In the genomic region with DNA sequence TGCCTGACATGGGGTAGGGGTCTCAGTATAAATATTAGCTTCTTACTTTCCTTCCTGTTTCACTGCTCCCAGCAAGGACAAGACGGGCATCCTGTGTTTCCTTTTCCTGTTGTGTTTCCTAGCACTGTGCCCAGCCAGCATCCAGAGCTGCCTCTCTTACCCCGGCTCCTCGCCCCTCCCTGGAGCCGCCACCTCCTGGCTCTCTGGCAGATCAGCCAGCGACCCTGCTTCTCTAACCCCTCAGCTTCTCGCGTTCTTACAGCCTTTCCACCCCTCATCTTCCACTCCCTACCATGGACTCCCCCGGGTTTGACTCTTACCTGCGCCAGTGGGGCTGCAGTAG, we compare ENCODE assay signal across 11 cellular contexts. TPM values are rescaled to one million over a fixed set of nuclear protein-coding genes. Genes with fewer than 3 reads are reported as not detected.
DNase-seq lines count a peak whose midpoint lies in the region; ATAC-seq and TF ChIP-seq lines count a peak whose summit lies in the region.
"Had no signal": no experiment of that assay in that cellular context is flagged by ENCODE, and none has a peak within 500 bp of the region (broad histone marks: within the 10 kb centered on the region; RNA-seq: fewer than 3 reads in every experiment).

No MANE protein-coding gene starts in this region.

- H3K4me1 Mint-ChIP-seq in CD4-positive, alpha-beta T cell (ENCODE audit: low read depth): peaks cover 78% of the 10 kb centered on the region

- peak overlapping the region; percentile 23 for H3K4me3 Mint-ChIP-seq in CD4-positive, alpha-beta T cell
- H3K4me3 Mint-ChIP-seq: neural crest cell had no signal

- no peak for TF ChIP-seq CTCF in CD4-positive, alpha-beta T cell (IDR thresholded peaks at IDR 0.05)
- TF ChIP-seq CTCF in SK-N-SH (IDR thresholded peaks at IDR 0.05) (no peak), dorsolateral prefrontal cortex (IDR thresholded peaks at IDR 0.05 in 54 of 56, conservative IDR thresholded peaks at IDR 0.05 in 2 of 56; ENCODE audit: low read depth in 1 of 56, partially characterized antibody in 56 of 56) (peak in 2 of 56 donors; percentile 2 to 4), prostate gland (IDR thresholded peaks at IDR 0.05) (no peak)

- no peaks in the 10 kb centered on the region for H3F3A ChIP-seq in SK-N-SH (replicated peaks; ENCODE audit: insufficient read depth)

- TF ChIP-seq POLR2A in prostate gland (IDR thresholded peaks at IDR 0.05): no peak

- TF ChIP-seq RAD21 in SK-N-SH (IDR thresholded peaks at IDR 0.05; ENCODE audit: low read length): no peak

- WGBS in SK-N-SH (ENCODE audit: low lambda C conversion rate): 90% methylated on average over 9 of the region's 9 CpGs
- 47% methylated on average over 9 of the region's 9 CpGs for WGBS in prostate gland

- peaks cover 84% of the 10 kb centered on the region for H3K79me2 ChIP-seq in SK-N-SH (ENCODE audit: insufficient read depth)

- H3K27me3 ChIP-seq in CD4-positive, alpha-beta T cell (ENCODE audit: control insufficient read depth, insufficient read depth, low read length): no peaks in the 10 kb centered on the region
- H3K27me3 ChIP-seq in SK-N-SH (ENCODE audit: insufficient read depth) (no peaks in the 10 kb centered on the region), dorsolateral prefrontal cortex (no peaks in the 10 kb centered on the region), prostate gland (replicated peaks; ENCODE audit: insufficient read depth) (no peaks in the 10 kb centered on the region)

- H2AFZ ChIP-seq in SK-N-SH (ENCODE audit: low read depth): no peak overlapping the region

- TF ChIP-seq EP300 in SK-N-SH (IDR thresholded peaks at IDR 0.05; ENCODE audit: borderline replicate concordance in 1 of 2, low read depth in 1 of 2, low read length in 1 of 2): no peak

- H3K4me3 ChIP-seq in SK-N-SH (ENCODE audit: low read depth in 2 of 2, low read length in 1 of 2) (no peak overlapping the region), dorsolateral prefrontal cortex (no peak overlapping the region), prostate gland (no peak overlapping the region)

- H3K27me3 Mint-ChIP-seq in CD4-positive, alpha-beta T cell: no peaks in the 10 kb centered on the region

- POLR2A ChIA-PET in CD4-positive, alpha-beta T cell (lab: Charles Lee): interaction anchor here (0.8 to 2.6 kb wide), 7 partner anchors 8 to 32 kb away, joined by 3 to 12 read pairs (median 5); no protein-coding TSS in a partner anchor
- POLR2A ChIA-PET in SK-N-SH (lab: Yijun Ruan, JAX): interaction anchor here (1.0 to 1.2 kb wide), 2 partner anchors 11 to 36 kb away, joined by 3 to 5 read pairs; no protein-coding TSS in a partner anchor

- H3K9me2 ChIP-seq in SK-N-SH: no peaks in the 10 kb centered on the region

- H3K27ac Mint-ChIP-seq in CD4-positive, alpha-beta T cell: peak overlapping the region; percentile 85

- DNase-seq in CD4-positive, alpha-beta T cell: no peak
- DNase-seq in SK-N-SH (no peak), dorsolateral prefrontal cortex (no peak), prostate gland (ENCODE audit: low spot score) (no peak), NCI-H1092 treated with DMSO at 0.1 percent for 48 hours (lab: John Stamatoyannopoulos, UW) (no peak), NCI-H510A treated with DMSO at 0.1 percent for 48 hours (lab: John Stamatoyannopoulos, UW) (no peak)
- DNase-seq: NCI-H1105, WERI-Rb-1 had no signal

- H3K4me2 ChIP-seq in SK-N-SH: 0 out of 2 replicates have a peak overlapping the region, but pooled peaks have one; percentile 19

- peak overlapping the region; percentile 18 for H3K27ac ChIP-seq in CD4-positive, alpha-beta T cell (ENCODE audit: low read depth, low read length)
- H3K27ac ChIP-seq in SK-N-SH (ENCODE audit: low read depth in 2 of 2, low read length in 1 of 2): peak overlapping the region in 1 of 2 experiments; percentile 26; a peak in 1 of 4 replicates
- H3K27ac ChIP-seq in dorsolateral prefrontal cortex: peak overlapping the region in 50 of 59 donors; percentile 0 to 97 (median 85)
- H3K27ac ChIP-seq in prostate gland: peak overlapping the region; percentile 20 to 30
- H3K27ac ChIP-seq: WERI-Rb-1 had no signal

- CTCF ChIA-PET in CD4-positive, alpha-beta T cell (lab: Charles Lee): interaction anchor here (1.1 to 7.3 kb wide), 9 partner anchors 10 to 60 kb away, joined by 3 to 65 read pairs (median 4); a partner anchor contains a TSS
- CTCF ChIA-PET in SK-N-SH (lab: Yijun Ruan, JAX): interaction anchor here (0.7 to 15.5 kb wide), 16 partner anchors 10 to 148 kb away, joined by 3 to 247 read pairs (median 4); a partner anchor contains a TSS

- ATAC-seq in CD4-positive, alpha-beta T cell (ENCODE audit: poor library complexity): no peak
- ATAC-seq in HG02981 (IDR thresholded peaks at IDR 0.05; ENCODE audit: unreplicated experiment) (no peak), GM19397 (IDR thresholded peaks at IDR 0.05; ENCODE audit: unreplicated experiment) (no peak)

- H3K4me1 ChIP-seq in SK-N-SH (ENCODE audit: control insufficient read depth in 1 of 2, insufficient read depth in 2 of 2, low read depth in 1 of 2, low read length in 1 of 2): peaks cover 14 to 40% of the 10 kb centered on the region in 2 experiments; a peak in 2 of 4 replicates
- peaks cover 18% of the 10 kb centered on the region for H3K4me1 ChIP-seq in prostate gland (replicated peaks)

- no peaks in the 10 kb centered on the region for H3K9me3 Mint-ChIP-seq in CD4-positive, alpha-beta T cell
- H3K9me3 Mint-ChIP-seq: neural crest cell had no signal

- peaks cover 86% of the 10 kb centered on the region for H4K20me1 ChIP-seq in SK-N-SH (ENCODE audit: insufficient read depth)

- H3K36me3 Mint-ChIP-seq in CD4-positive, alpha-beta T cell (ENCODE audit: low read depth): peaks cover 68% of the 10 kb centered on the region

- H3K9ac ChIP-seq in SK-N-SH: no peak overlapping the region

- peaks cover 30% of the 10 kb centered on the region in 2 experiments for H3K36me3 ChIP-seq in SK-N-SH (replicated peaks in 1 of 2; ENCODE audit: control insufficient read depth in 1 of 2, insufficient read depth in 2 of 2, low read length in 1 of 2)
- H3K36me3 ChIP-seq in prostate gland: peaks cover 0 to 10% of the 10 kb centered on the region in 2 donors
- H3K36me3 ChIP-seq: WERI-Rb-1 had no signal

- intact Hi-C loops in CD4-positive, alpha-beta T cell (cut with DNase I, micrococcal nuclease): no loop called here
- intact Hi-C loops in dorsolateral prefrontal cortex (cut with DNase I): no loop called here
- intact Hi-C loops in prostate gland (cut with DNase I): no loop called here

- H3K9me3 ChIP-seq in CD4-positive, alpha-beta T cell (ENCODE audit: control insufficient read depth, low read length): no peaks in the 10 kb centered on the region
- H3K9me3 ChIP-seq in SK-N-SH (no peaks in the 10 kb centered on the region), prostate gland (no peaks in the 10 kb centered on the region)

TF ChIP-seq in SK-N-SH, 30 proteins besides CTCF, POLR2A, EP300 and RAD21:
- no peak for TF ChIP-seq GABPA (IDR thresholded peaks at IDR 0.05; ENCODE audit: low read depth)
- no peak for TF ChIP-seq NFIC (IDR thresholded peaks at IDR 0.05; ENCODE audit: borderline replicate concordance)
- TF ChIP-seq, protein P1, sequence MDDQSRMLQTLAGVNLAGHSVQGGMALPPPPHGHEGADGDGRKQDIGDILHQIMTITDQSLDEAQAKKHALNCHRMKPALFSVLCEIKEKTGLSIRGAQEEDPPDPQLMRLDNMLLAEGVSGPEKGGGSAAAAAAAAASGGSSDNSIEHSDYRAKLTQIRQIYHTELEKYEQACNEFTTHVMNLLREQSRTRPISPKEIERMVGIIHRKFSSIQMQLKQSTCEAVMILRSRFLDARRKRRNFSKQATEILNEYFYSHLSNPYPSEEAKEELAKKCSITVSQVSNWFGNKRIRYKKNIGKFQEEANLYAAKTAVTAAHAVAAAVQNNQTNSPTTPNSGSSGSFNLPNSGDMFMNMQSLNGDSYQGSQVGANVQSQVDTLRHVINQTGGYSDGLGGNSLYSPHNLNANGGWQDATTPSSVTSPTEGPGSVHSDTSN (IDR thresholded peaks at IDR 0.05): no peak
- TF ChIP-seq, protein P2, sequence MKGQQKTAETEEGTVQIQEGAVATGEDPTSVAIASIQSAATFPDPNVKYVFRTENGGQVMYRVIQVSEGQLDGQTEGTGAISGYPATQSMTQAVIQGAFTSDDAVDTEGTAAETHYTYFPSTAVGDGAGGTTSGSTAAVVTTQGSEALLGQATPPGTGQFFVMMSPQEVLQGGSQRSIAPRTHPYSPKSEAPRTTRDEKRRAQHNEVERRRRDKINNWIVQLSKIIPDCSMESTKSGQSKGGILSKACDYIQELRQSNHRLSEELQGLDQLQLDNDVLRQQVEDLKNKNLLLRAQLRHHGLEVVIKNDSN (IDR thresholded peaks at IDR 0.05; ENCODE audit: borderline replicate concordance, low read depth): no peak
- no peak for TF ChIP-seq TAF1 (IDR thresholded peaks at IDR 0.05; ENCODE audit: borderline replicate concordance, low read depth, low read length)
- no peak for TF ChIP-seq RCOR1 (IDR thresholded peaks at IDR 0.05; ENCODE audit: low read length)
- no peak for TF ChIP-seq FOXJ3 (CRISPR knock-in tag; IDR thresholded peaks at IDR 0.05)
- no peak for TF ChIP-seq YY1 (IDR thresholded peaks at IDR 0.05; ENCODE audit: low read depth)
- no peak for TF ChIP-seq TCF12 (IDR thresholded peaks at IDR 0.05)
- no peak for TF ChIP-seq SIN3A (IDR thresholded peaks at IDR 0.05; ENCODE audit: borderline replicate concordance, low read depth, low read length)
- TF ChIP-seq NRF1 (IDR thresholded peaks at IDR 0.05; ENCODE audit: low read depth, low read length): no peak

RNA-seq across cellular contexts. Expression of a gene that starts 17.8 kb away (rescaled TPM):
- total RNA-seq in CD4-positive, alpha-beta T cell: 100 to 1,000 TPM; 116 to 122 TPM
- polyA plus RNA-seq in SK-N-SH (2012; rRNA removed): 32.7 and 51.0 TPM in 2 replicates
- 20.4 and 31.4 TPM in 2 replicates for polyA plus RNA-seq in SK-N-SH (2012; cell fraction: cytosol; rRNA removed)
- 227 and 305 TPM in 2 replicates for polyA plus RNA-seq in SK-N-SH (2012; cell fraction: nucleus; rRNA removed)
- total RNA-seq in dorsolateral prefrontal cortex (10 to 100 TPM; 25.9 to 77.6 (median 46.8) TPM), prostate gland (10 to 100 TPM; 39.5 to 67.7 TPM)

RNA-seq across cellular contexts. Expression of a gene that starts 28.8 kb away (rescaled TPM):
- 1 to 10 TPM; 4.5 to 5.8 TPM for total RNA-seq in CD4-positive, alpha-beta T cell
- polyA plus RNA-seq in SK-N-SH (2012; rRNA removed): 7.3 and 8.1 TPM in 2 replicates
- 4.7 and 6.8 TPM in 2 replicates for polyA plus RNA-seq in SK-N-SH (2012; cell fraction: cytosol; rRNA removed)
- polyA plus RNA-seq in SK-N-SH (2012; cell fraction: nucleus; rRNA removed): 13.1 and 16.1 TPM in 2 replicates
- total RNA-seq in dorsolateral prefrontal cortex (100 to 1,000 TPM in 84 of 120 experiments, 10 to 100 TPM in 36; 71.9 to 264 (median 114) TPM), prostate gland (10 to 100 TPM; 39.0 to 52.5 TPM)

RNA-seq across cellular contexts. Expression of a gene that starts 43.2 kb away (rescaled TPM):
- total RNA-seq in CD4-positive, alpha-beta T cell: under 1 TPM; 0.17 to 0.33 TPM
- polyA plus RNA-seq in SK-N-SH (2012; rRNA removed): 0.90 and 0.93 TPM in 2 replicates
- polyA plus RNA-seq in SK-N-SH (2012; cell fraction: cytosol; rRNA removed): 0.23 and 0.42 TPM in 2 replicates
- polyA plus RNA-seq in SK-N-SH (2012; cell fraction: nucleus; rRNA removed): 3.8 and 4.7 TPM in 2 replicates
- total RNA-seq in dorsolateral prefrontal cortex: 100 to 1,000 TPM in 51 of 120 experiments, 10 to 100 TPM in 69; 33.3 to 206 (median 93.7) TPM
- total RNA-seq in prostate gland: 10 to 100 TPM; 19.1 to 28.5 TPM

Comparison
In these comparisons a context has a peak if more than half of its experiments do, and no peak if none do; other contexts are left out.
1. RNA of a gene that starts 28.8 kb away (total RNA-seq): 71.9 to 264 TPM in dorsolateral prefrontal cortex and 39.0 to 52.5 TPM in prostate gland; 4.5 to 5.8 TPM in CD4-positive, alpha-beta T cell; every median in the first group is over 4 times any median in the second.
2. RNA of a gene that starts 43.2 kb away (total RNA-seq): 33.3 to 206 TPM in dorsolateral prefrontal cortex and 19.1 to 28.5 TPM in prostate gland; 0.17 to 0.33 TPM in CD4-positive, alpha-beta T cell; every median in the first group is over 10 times any median in the second.